8 cellular contexts compared by ENCODE assay signal in genomic region chr11:92225563-92226308, GRCh38. TPM values are rescaled to one million over a fixed set of nuclear protein-coding genes. Genes with fewer than 3 reads are reported as not detected.
DNase-seq lines count a peak whose midpoint lies in the region; ATAC-seq and TF ChIP-seq lines count a peak whose summit lies in the region.

No MANE protein-coding gene starts in this region.

- H3K27me3 ChIP-seq in iPS-20b (ENCODE audit: insufficient read depth, low read length) (peaks cover 69% of the 10 kb centered on the region), stomach (peaks cover 3 to 72% (median 38%) of the 10 kb centered on the region in 3 donors)

- peak overlapping the region; percentile 81 for H3K4me3 Mint-ChIP-seq in HFFc6
- H3K4me3 Mint-ChIP-seq in WTC11, result peak overlapping the region; percentile 94
- H3K4me3 Mint-ChIP-seq in activated T-helper 17 cell treated with anti-CD3 and anti-CD28 coated beads, Interleukin-2, amount 50 U/mL, for 72 hours, result no peak overlapping the region

- H3K9me3 ChIP-seq in iPS-20b (ENCODE audit: insufficient read depth, low read depth, low read length) (no peaks in the 10 kb centered on the region), stomach (peaks cover 0 to 3% (median 0%) of the 10 kb centered on the region in 4 donors)

- no peak for TF ChIP-seq POLR2A in stomach (IDR thresholded peaks at IDR 0.05)

- H3K36me3 Mint-ChIP-seq in HFFc6 (ENCODE audit: low read depth) (no peaks in the 10 kb centered on the region; the same call in 1 of the 2 replicates), WTC11 (peaks cover 5% of the 10 kb centered on the region)
- no peaks in the 10 kb centered on the region for H3K36me3 Mint-ChIP-seq in activated T-helper 17 cell treated with anti-CD3 and anti-CD28 coated beads, Interleukin-2, amount 50 U/mL, for 72 hours (ENCODE audit: low read depth)

- 2 to 6% (median 4%) methylated on average over 41 to 53 of the region's 53 CpGs for WGBS in stomach, 5 donors

- H3K4me3 ChIP-seq in iPS-20b (ENCODE audit: low read length) (peak overlapping the region; percentile 84), stomach (peak overlapping the region; percentile 51 to 61 (median 53))

- H3K36me3 ChIP-seq in iPS-20b (ENCODE audit: insufficient read depth, low read depth, low read length) (no peaks in the 10 kb centered on the region), stomach (no peaks in the 10 kb centered on the region)

- H3K4me1 Mint-ChIP-seq in HFFc6 (ENCODE audit: low read depth) (peaks cover 24% of the 10 kb centered on the region), WTC11 (peaks cover 60% of the 10 kb centered on the region)
- H3K4me1 Mint-ChIP-seq in activated T-helper 17 cell treated with anti-CD3 and anti-CD28 coated beads, Interleukin-2, amount 50 U/mL, for 72 hours, result peaks cover 4% of the 10 kb centered on the region

- H3K27ac ChIP-seq in iPS-20b (ENCODE audit: low read length) (no peak overlapping the region), stomach (peak overlapping the region in 2 of 5 donors; percentile 61 to 80)

- TF ChIP-seq EP300 in stomach (IDR thresholded peaks at IDR 0.05), result no peak

- H3K4me1 ChIP-seq in iPS-20b (ENCODE audit: insufficient read depth, low read length) (peaks cover 27% of the 10 kb centered on the region; the same call in 1 of the 2 replicates), stomach (peaks cover 24 to 56% (median 42%) of the 10 kb centered on the region in 4 donors)

- CTCF ChIA-PET in WTC11 (lab: Charles Lee), result interaction anchor here (0.6 to 2.0 kb wide), 13 partner anchors 10 to 661 kb away, joined by 3 to 14 read pairs (median 5); no protein-coding TSS in a partner anchor

- H3K27ac Mint-ChIP-seq in HFFc6 (no peak overlapping the region; the same call in 1 of the 2 replicates), WTC11 (peak overlapping the region; percentile 64)
- no peak overlapping the region for H3K27ac Mint-ChIP-seq in activated T-helper 17 cell treated with anti-CD3 and anti-CD28 coated beads, Interleukin-2, amount 50 U/mL, for 72 hours

- ATAC-seq in WTC11, result peak; percentile 15
- no peak for ATAC-seq in activated T-helper 17 cell treated with anti-CD3 and anti-CD28 coated beads, Interleukin-2, amount 50 U/mL, for 72 hours (replicated peaks)
- no peak for ATAC-seq in HG03045 (IDR thresholded peaks at IDR 0.05; ENCODE audit: unreplicated experiment)
- ATAC-seq in HG02623 (IDR thresholded peaks at IDR 0.05; ENCODE audit: unreplicated experiment), result no peak

- H3K9ac ChIP-seq in iPS-20b (ENCODE audit: low read depth, low read length), result peak overlapping the region; percentile 67; the same call in 1 of the 2 replicates

- H3K27me3 Mint-ChIP-seq in HFFc6 (ENCODE audit: insufficient read depth), result peaks cover 26% of the 10 kb centered on the region
- peaks cover 53% of the 10 kb centered on the region for H3K27me3 Mint-ChIP-seq in WTC11 (ENCODE audit: low read depth)
- H3K27me3 Mint-ChIP-seq in activated T-helper 17 cell treated with anti-CD3 and anti-CD28 coated beads, Interleukin-2, amount 50 U/mL, for 72 hours, result peaks cover 34% of the 10 kb centered on the region

- TF ChIP-seq CTCF in HFFc6 (IDR thresholded peaks at IDR 0.05) (no peak), WTC11 (IDR thresholded peaks at IDR 0.05) (no peak), stomach (IDR thresholded peaks at IDR 0.05) (no peak)

- POLR2A ChIA-PET in WTC11 (lab: Charles Lee), result interaction anchor here (0.6 to 1.1 kb wide), 3 partner anchors 10 to 1296 kb away, joined by 3 to 4 read pairs (median 3); no protein-coding TSS in a partner anchor

- no peaks in the 10 kb centered on the region for H3K9me3 Mint-ChIP-seq in HFFc6
- H3K9me3 Mint-ChIP-seq in WTC11, result peaks cover 2% of the 10 kb centered on the region
- peaks cover under 1% of the 10 kb centered on the region for H3K9me3 Mint-ChIP-seq in activated T-helper 17 cell treated with anti-CD3 and anti-CD28 coated beads, Interleukin-2, amount 50 U/mL, for 72 hours

- intact Hi-C loops in stomach (cut with DNase I; ENCODE audit: low total_unique reads), result no loop called here

- DNase-seq in HFFc6 (no peak), WTC11 (ENCODE audit: low spot score) (peak; percentile 54), stomach (no peak)
- DNase-seq in stimulated activated CD4-positive, alpha-beta T cell treated with anti-CD3 and anti-CD28 coated beads, Interleukin-4, amount 100 ng/mL, for 1 hour, result no peak

TF ChIP-seq in WTC11, 78 proteins besides CTCF, POLR2A, EP300 and RAD21 (continues in another document):
- TF ChIP-seq MYBL2 (CRISPR knock-in tag; IDR thresholded peaks at IDR 0.05), result no peak
- TF ChIP-seq STAT6 (CRISPR knock-in tag; conservative IDR thresholded peaks at IDR 0.05; ENCODE audit: low read depth), result 0 out of 2 replicates have a peak, but pooled peaks have one; percentile 26
- TF ChIP-seq NR2C2 (CRISPR knock-in tag; IDR thresholded peaks at IDR 0.05), result no peak
- peak; percentile 75 for TF ChIP-seq FOXP4 (CRISPR knock-in tag; IDR thresholded peaks at IDR 0.05)
- peak; percentile 60 for TF ChIP-seq PRDM15 (CRISPR knock-in tag; IDR thresholded peaks at IDR 0.05)
- no peak for TF ChIP-seq ATF3 (CRISPR knock-in tag; conservative IDR thresholded peaks at IDR 0.05)
- TF ChIP-seq TEAD4 (CRISPR knock-in tag; IDR thresholded peaks at IDR 0.05), result 0 out of 2 replicates have a peak, but pooled peaks have one; percentile 23

RNA-seq across cellular contexts. Expression of gene FAT3, which starts 1.1 kb away (rescaled TPM):
- total RNA-seq in HFFc6 (2021; fragmentation: NEBNext Ultra II Directional; extraction: Animal tissue kit (Norgen Biotek cat#: 25700)), result 1 to 10 TPM in 3 of 6 experiments, under 1 TPM in 3; 0.20 to 3.2 (median 0.92) TPM
- total RNA-seq in WTC11 (2021) (25.3 to 30.9 TPM (median 25.8 TPM) in 3 replicates), stomach (10 to 100 TPM in 3 of 5 donors, 1 to 10 TPM in 1, under 1 TPM in 1; under 0.01 to 54.3 (median 42.0) TPM)
- 1 to 10 TPM in 1 of 3 donors, under 1 TPM in 2; 0.06 to 1.6 (median 0.15) TPM for polyA plus RNA-seq in stomach
- not detected for total RNA-seq in activated T-helper 17 cell treated with anti-CD3 and anti-CD28 coated beads, Interleukin-2, amount 50 U/mL, for 72 hours
